In genomic region chr6:30156262-30156599, GRCh38 we compare ENCODE assay signal across 1 cellular context.
A peak's percentile ranks its signal among the peaks of the same experiment; 100 is the strongest.
TF ChIP-seq lines count a peak whose summit lies in the region.

No MANE protein-coding gene starts in this region.

TF ChIP-seq in HEK293, 187 proteins besides CTCF, POLR2A, EP300 and RAD21 (continued from another document and continues in another):
- TF ChIP-seq ZNF202 (tag by site-specific recombination; IDR thresholded peaks at IDR 0.05; ENCODE audit: borderline replicate concordance) (no peak), ZNF707 (tag by site-specific recombination; IDR thresholded peaks at IDR 0.05) (no peak), ZIC2 (tag by site-specific recombination; IDR thresholded peaks at IDR 0.05) (no peak), HOXC10 (CRISPR knock-in tag; IDR thresholded peaks at IDR 0.05) (no peak), SP7 (tag by site-specific recombination; IDR thresholded peaks at IDR 0.05) (peak; percentile 91), ZNF580 (tag by site-specific recombination; IDR thresholded peaks at IDR 0.05) (0 out of 2 replicates have a peak, but pooled peaks have one; percentile 42), ZNF677 (tag by site-specific recombination; IDR thresholded peaks at IDR 0.05) (no peak), ZFHX2 (tag by site-specific recombination; conservative IDR thresholded peaks at IDR 0.05) (peak; percentile 94), ZNF112 (tag by site-specific recombination; IDR thresholded peaks at IDR 0.05) (no peak), ZNF623 (tag by site-specific recombination; IDR thresholded peaks at IDR 0.05) (0 out of 2 replicates have a peak, but pooled peaks have one; percentile 9), ZNF292 (tag by site-specific recombination; IDR thresholded peaks at IDR 0.05; ENCODE audit: borderline replicate concordance, low read depth) (no peak), ZNF776 (tag by site-specific recombination; IDR thresholded peaks at IDR 0.05; ENCODE audit: borderline replicate concordance) (no peak), GLIS1 (tag by site-specific recombination; IDR thresholded peaks at IDR 0.05) (peak; percentile 43; the same call in 1 of the 2 replicates), ZNF132 (tag by site-specific recombination; IDR thresholded peaks at IDR 0.05; ENCODE audit: borderline replicate concordance) (no peak), ZNF530 (tag by site-specific recombination; IDR thresholded peaks at IDR 0.05; ENCODE audit: low read depth) (no peak), ZNF121 (tag by site-specific recombination; IDR thresholded peaks at IDR 0.05) (no peak), ZNF239 (tag by site-specific recombination; IDR thresholded peaks at IDR 0.05) (no peak), ATF2 (tag by site-specific recombination; IDR thresholded peaks at IDR 0.05; ENCODE audit: low read depth) (peak; percentile 91), ZBTB17 (tag by site-specific recombination; IDR thresholded peaks at IDR 0.05) (peak; percentile 61; the same call in 1 of the 2 replicates), ZNF354C (tag by site-specific recombination; IDR thresholded peaks at IDR 0.05; ENCODE audit: borderline replicate concordance, low read depth) (no peak), ZNF155 (tag by site-specific recombination; IDR thresholded peaks at IDR 0.05) (no peak), ZNF670 (tag by site-specific recombination; IDR thresholded peaks at IDR 0.05; ENCODE audit: low read depth) (no peak), EGR2 (tag by site-specific recombination; IDR thresholded peaks at IDR 0.05; ENCODE audit: low read depth) (peak; percentile 88), ZNF624 (tag by site-specific recombination; IDR thresholded peaks at IDR 0.05) (no peak), SP3 (tag by site-specific recombination; IDR thresholded peaks at IDR 0.05) (0 out of 2 replicates have a peak, but pooled peaks have one; percentile 54), BCL11B (tag by site-specific recombination; IDR thresholded peaks at IDR 0.05; ENCODE audit: low read depth) (peak; percentile 43; the same call in 1 of the 2 replicates), ZNF23 (tag by site-specific recombination; IDR thresholded peaks at IDR 0.05; ENCODE audit: borderline replicate concordance) (no peak), ZBTB49 (tag by site-specific recombination; IDR thresholded peaks at IDR 0.05; ENCODE audit: low read depth) (no peak), ZSCAN23 (tag by site-specific recombination; IDR thresholded peaks at IDR 0.05) (no peak), ZBTB8A (tag by site-specific recombination; IDR thresholded peaks at IDR 0.05) (peak; percentile 21; the same call in 1 of the 2 replicates), ZNF600 (tag by site-specific recombination; IDR thresholded peaks at IDR 0.05) (peak; percentile 91), ZNF777 (tag by site-specific recombination; IDR thresholded peaks at IDR 0.05; ENCODE audit: borderline replicate concordance) (no peak), GLIS2 (tag by site-specific recombination; IDR thresholded peaks at IDR 0.05) (no peak), ZNF19 (tag by site-specific recombination; IDR thresholded peaks at IDR 0.05; ENCODE audit: low read depth) (no peak), ZBTB1 (tag by site-specific recombination; IDR thresholded peaks at IDR 0.05) (no peak), ZNF426 (tag by site-specific recombination; IDR thresholded peaks at IDR 0.05) (no peak), ZNF174 (tag by site-specific recombination; IDR thresholded peaks at IDR 0.05) (no peak), SP2 (tag by site-specific recombination; IDR thresholded peaks at IDR 0.05) (peak; percentile 62), ZNF24 (tag by site-specific recombination; IDR thresholded peaks at IDR 0.05) (peak; percentile 89), ZNF48 (tag by site-specific recombination; IDR thresholded peaks at IDR 0.05) (no peak), ZNF585B (tag by site-specific recombination; IDR thresholded peaks at IDR 0.05) (no peak), TRIM28 (IDR thresholded peaks at IDR 0.05; ENCODE audit: borderline replicate concordance, low read length) (no peak; the same call in 1 of the 2 replicates), KLF7 (tag by site-specific recombination; IDR thresholded peaks at IDR 0.05; ENCODE audit: borderline replicate concordance) (peak; percentile 87; the same call in 1 of the 2 replicates), ZNF664 (tag by site-specific recombination; IDR thresholded peaks at IDR 0.05) (no peak), ZNF341 (tag by site-specific recombination; IDR thresholded peaks at IDR 0.05; ENCODE audit: low read depth) (0 out of 2 replicates have a peak, but pooled peaks have one; percentile 25)
- TF ChIP-seq, protein P1, sequence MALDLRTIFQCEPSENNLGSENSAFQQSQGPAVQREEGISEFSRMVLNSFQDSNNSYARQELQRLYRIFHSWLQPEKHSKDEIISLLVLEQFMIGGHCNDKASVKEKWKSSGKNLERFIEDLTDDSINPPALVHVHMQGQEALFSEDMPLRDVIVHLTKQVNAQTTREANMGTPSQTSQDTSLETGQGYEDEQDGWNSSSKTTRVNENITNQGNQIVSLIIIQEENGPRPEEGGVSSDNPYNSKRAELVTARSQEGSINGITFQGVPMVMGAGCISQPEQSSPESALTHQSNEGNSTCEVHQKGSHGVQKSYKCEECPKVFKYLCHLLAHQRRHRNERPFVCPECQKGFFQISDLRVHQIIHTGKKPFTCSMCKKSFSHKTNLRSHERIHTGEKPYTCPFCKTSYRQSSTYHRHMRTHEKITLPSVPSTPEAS (tag by site-specific recombination; IDR thresholded peaks at IDR 0.05): 0 out of 2 replicates have a peak, but pooled peaks have one; percentile 21
- TF ChIP-seq, protein P2, sequence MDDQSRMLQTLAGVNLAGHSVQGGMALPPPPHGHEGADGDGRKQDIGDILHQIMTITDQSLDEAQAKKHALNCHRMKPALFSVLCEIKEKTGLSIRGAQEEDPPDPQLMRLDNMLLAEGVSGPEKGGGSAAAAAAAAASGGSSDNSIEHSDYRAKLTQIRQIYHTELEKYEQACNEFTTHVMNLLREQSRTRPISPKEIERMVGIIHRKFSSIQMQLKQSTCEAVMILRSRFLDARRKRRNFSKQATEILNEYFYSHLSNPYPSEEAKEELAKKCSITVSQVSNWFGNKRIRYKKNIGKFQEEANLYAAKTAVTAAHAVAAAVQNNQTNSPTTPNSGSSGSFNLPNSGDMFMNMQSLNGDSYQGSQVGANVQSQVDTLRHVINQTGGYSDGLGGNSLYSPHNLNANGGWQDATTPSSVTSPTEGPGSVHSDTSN (CRISPR knock-in tag; IDR thresholded peaks at IDR 0.05): peak; percentile 69; the same call in 1 of the 2 replicates
- TF ChIP-seq, protein P3, sequence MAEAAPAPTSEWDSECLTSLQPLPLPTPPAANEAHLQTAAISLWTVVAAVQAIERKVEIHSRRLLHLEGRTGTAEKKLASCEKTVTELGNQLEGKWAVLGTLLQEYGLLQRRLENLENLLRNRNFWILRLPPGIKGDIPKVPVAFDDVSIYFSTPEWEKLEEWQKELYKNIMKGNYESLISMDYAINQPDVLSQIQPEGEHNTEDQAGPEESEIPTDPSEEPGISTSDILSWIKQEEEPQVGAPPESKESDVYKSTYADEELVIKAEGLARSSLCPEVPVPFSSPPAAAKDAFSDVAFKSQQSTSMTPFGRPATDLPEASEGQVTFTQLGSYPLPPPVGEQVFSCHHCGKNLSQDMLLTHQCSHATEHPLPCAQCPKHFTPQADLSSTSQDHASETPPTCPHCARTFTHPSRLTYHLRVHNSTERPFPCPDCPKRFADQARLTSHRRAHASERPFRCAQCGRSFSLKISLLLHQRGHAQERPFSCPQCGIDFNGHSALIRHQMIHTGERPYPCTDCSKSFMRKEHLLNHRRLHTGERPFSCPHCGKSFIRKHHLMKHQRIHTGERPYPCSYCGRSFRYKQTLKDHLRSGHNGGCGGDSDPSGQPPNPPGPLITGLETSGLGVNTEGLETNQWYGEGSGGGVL (tag by site-specific recombination; IDR thresholded peaks at IDR 0.05): peak; percentile 88
- TF ChIP-seq, protein P4, sequence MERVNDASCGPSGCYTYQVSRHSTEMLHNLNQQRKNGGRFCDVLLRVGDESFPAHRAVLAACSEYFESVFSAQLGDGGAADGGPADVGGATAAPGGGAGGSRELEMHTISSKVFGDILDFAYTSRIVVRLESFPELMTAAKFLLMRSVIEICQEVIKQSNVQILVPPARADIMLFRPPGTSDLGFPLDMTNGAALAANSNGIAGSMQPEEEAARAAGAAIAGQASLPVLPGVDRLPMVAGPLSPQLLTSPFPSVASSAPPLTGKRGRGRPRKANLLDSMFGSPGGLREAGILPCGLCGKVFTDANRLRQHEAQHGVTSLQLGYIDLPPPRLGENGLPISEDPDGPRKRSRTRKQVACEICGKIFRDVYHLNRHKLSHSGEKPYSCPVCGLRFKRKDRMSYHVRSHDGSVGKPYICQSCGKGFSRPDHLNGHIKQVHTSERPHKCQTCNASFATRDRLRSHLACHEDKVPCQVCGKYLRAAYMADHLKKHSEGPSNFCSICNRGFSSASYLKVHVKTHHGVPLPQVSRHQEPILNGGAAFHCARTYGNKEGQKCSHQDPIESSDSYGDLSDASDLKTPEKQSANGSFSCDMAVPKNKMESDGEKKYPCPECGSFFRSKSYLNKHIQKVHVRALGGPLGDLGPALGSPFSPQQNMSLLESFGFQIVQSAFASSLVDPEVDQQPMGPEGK (tag by site-specific recombination; IDR thresholded peaks at IDR 0.05): peak; percentile 89
- TF ChIP-seq, protein P5, sequence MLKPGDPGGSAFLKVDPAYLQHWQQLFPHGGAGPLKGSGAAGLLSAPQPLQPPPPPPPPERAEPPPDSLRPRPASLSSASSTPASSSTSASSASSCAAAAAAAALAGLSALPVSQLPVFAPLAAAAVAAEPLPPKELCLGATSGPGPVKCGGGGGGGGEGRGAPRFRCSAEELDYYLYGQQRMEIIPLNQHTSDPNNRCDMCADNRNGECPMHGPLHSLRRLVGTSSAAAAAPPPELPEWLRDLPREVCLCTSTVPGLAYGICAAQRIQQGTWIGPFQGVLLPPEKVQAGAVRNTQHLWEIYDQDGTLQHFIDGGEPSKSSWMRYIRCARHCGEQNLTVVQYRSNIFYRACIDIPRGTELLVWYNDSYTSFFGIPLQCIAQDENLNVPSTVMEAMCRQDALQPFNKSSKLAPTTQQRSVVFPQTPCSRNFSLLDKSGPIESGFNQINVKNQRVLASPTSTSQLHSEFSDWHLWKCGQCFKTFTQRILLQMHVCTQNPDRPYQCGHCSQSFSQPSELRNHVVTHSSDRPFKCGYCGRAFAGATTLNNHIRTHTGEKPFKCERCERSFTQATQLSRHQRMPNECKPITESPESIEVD (tag by site-specific recombination; IDR thresholded peaks at IDR 0.05): no peak; the same call in 1 of the 2 replicates
- TF ChIP-seq, protein P6, sequence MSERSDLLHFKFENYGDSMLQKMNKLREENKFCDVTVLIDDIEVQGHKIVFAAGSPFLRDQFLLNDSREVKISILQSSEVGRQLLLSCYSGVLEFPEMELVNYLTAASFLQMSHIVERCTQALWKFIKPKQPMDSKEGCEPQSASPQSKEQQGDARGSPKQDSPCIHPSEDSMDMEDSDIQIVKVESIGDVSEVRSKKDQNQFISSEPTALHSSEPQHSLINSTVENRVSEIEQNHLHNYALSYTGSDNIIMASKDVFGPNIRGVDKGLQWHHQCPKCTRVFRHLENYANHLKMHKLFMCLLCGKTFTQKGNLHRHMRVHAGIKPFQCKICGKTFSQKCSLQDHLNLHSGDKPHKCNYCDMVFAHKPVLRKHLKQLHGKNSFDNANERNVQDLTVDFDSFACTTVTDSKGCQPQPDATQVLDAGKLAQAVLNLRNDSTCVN (tag by site-specific recombination; optimal IDR thresholded peaks at IDR 0.05): no peak
- TF ChIP-seq, protein P7, sequence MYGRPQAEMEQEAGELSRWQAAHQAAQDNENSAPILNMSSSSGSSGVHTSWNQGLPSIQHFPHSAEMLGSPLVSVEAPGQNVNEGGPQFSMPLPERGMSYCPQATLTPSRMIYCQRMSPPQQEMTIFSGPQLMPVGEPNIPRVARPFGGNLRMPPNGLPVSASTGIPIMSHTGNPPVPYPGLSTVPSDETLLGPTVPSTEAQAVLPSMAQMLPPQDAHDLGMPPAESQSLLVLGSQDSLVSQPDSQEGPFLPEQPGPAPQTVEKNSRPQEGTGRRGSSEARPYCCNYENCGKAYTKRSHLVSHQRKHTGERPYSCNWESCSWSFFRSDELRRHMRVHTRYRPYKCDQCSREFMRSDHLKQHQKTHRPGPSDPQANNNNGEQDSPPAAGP (tag by site-specific recombination; IDR thresholded peaks at IDR 0.05): peak; percentile 93
- TF ChIP-seq, protein P8, sequence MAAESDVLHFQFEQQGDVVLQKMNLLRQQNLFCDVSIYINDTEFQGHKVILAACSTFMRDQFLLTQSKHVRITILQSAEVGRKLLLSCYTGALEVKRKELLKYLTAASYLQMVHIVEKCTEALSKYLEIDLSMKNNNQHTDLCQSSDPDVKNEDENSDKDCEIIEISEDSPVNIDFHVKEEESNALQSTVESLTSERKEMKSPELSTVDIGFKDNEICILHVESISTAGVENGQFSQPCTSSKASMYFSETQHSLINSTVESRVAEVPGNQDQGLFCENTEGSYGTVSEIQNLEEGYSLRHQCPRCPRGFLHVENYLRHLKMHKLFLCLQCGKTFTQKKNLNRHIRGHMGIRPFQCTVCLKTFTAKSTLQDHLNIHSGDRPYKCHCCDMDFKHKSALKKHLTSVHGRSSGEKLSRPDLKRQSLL (tag by site-specific recombination; IDR thresholded peaks at IDR 0.05): no peak
